Comparison of ENCODE assay signal across 9 cellular contexts in genomic region chrX:9473708-9474107, GRCh38.
"Had no signal": no experiment of that assay in that cellular context is flagged by ENCODE, and none has a peak within 500 bp of the region (broad histone marks: within the 10 kb centered on the region; RNA-seq: fewer than 3 reads in every experiment).

No MANE protein-coding gene starts in this region.

- DNase-seq: H9, HCEC 1CT, KBM-7 had no signal

- H2AFZ ChIP-seq: GM23338 had no signal

- H3K4me2 ChIP-seq: GM23338 had no signal

- H3K4me3 ChIP-seq: GM23338 had no signal

- H3K4me3 Mint-ChIP-seq: GM23338, H9, IgD-negative memory B cell had no signal

- H3K27ac ChIP-seq: HL-60 had no signal

- H3K36me3 Mint-ChIP-seq: IgD-negative memory B cell had no signal

- ATAC-seq: GM23338, HepG2 had no signal

- FAIRE-seq: H1, H54 had no signal

- H3K27ac Mint-ChIP-seq: GM23338, H9 had no signal

- H3K9me3 Mint-ChIP-seq: GM23338 had no signal
